Comparison of ENCODE assay signal across 22 cellular contexts in the genomic region with DNA sequence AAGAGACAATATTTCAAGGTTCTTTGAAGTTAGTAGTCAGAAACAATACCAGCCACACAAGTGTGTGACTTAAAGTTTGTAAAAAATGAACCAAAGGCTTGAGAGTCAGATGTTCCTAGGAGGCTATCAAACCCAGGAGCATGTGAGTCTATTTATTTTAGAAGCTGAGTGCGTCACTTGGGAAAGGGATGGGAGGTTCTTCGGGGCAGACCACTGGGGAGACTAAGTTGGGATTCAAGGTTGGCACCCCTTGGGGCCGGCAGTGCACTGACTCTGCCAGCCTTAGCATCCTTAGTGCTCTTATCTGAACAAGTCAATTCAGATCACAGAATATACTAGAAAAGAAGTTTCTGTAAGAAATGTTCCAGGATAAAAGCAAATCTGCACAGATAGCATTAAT.
"Had no signal": no experiment of that assay in that cellular context is flagged by ENCODE, and none has a peak within 500 bp of the region (broad histone marks: within the 10 kb centered on the region; RNA-seq: fewer than 3 reads in every experiment).

No MANE protein-coding gene starts in this region.

- DNase-seq: IMR-90, Karpas-422, KG1, MG63, NCI-H1092, NCI-H1105 treated with DMSO at 0.1 percent for 48 hours, NCI-H1436, NCI-H187, NCI-H2029, NCI-H2081 treated with DMSO at 0.1 percent for 48 hours, NCI-H2171, NCI-H226, NCI-H446, NCI-H510A, NCI-H524 treated with DMSO at 0.1 percent for 48 hours, NCI-H69, NCI-H774, RPMI8226, SHP77 treated with DMSO at 0.1 percent for 48 hours, SJCRH30 had no signal

- H3K27ac ChIP-seq: SJCRH30 had no signal

- ATAC-seq: HepG2, SK-N-SH treated with all-trans-retinoic acid at 6 μM for 48 hours had no signal

- H3K27me3 ChIP-seq: SJCRH30 had no signal

- H3K9me3 ChIP-seq: MG63, SJCRH30 had no signal

- H3K36me3 ChIP-seq: MG63, SJCRH30 had no signal

- H3K4me3 ChIP-seq: MG63, SJCRH30 had no signal
